Comparison of ENCODE assay signal across 20 cellular contexts in genomic region chr15:24985224-24985623, GRCh38. TPM values are rescaled to one million over a fixed set of nuclear protein-coding genes. Genes with fewer than 3 reads are reported as not detected.
A peak's percentile ranks its signal among the peaks of the same experiment; 100 is the strongest.
DNase-seq lines count a peak whose midpoint lies in the region; ATAC-seq and TF ChIP-seq lines count a peak whose summit lies in the region.
"Had no signal": no experiment of that assay in that cellular context is flagged by ENCODE, and none has a peak within 500 bp of the region (broad histone marks: within the 10 kb centered on the region; RNA-seq: fewer than 3 reads in every experiment).

No MANE protein-coding gene starts in this region.

- H3K27ac ChIP-seq in right atrium auricular region (no peak overlapping the region), IMR-90 (ENCODE audit: insufficient read depth, low read length) (no peak overlapping the region; the same call in 1 of the 2 replicates), psoas muscle (no peak overlapping the region)
- H3K27ac ChIP-seq: A549, HL-60 had no signal

- H3K4me1 ChIP-seq in right atrium auricular region, result no peaks in the 10 kb centered on the region
- no peaks in the 10 kb centered on the region for H3K4me1 ChIP-seq in IMR-90 (ENCODE audit: control insufficient read depth, insufficient read depth, low read length)
- H3K4me1 ChIP-seq in psoas muscle, result no peaks in the 10 kb centered on the region
- H3K4me1 ChIP-seq: A549 had no signal

- TF ChIP-seq CTCF in right atrium auricular region (IDR thresholded peaks at IDR 0.05), result no peak
- no peak for TF ChIP-seq CTCF in IMR-90 (conservative IDR thresholded peaks at IDR 0.05; ENCODE audit: low read depth, low read length)
- no peak for TF ChIP-seq CTCF in epithelial cell of esophagus (IDR thresholded peaks at IDR 0.05; ENCODE audit: insufficient read depth, low read depth, low read length, missing control alignments)
- TF ChIP-seq CTCF in psoas muscle (IDR thresholded peaks at IDR 0.05), result no peak

- no peak overlapping the region for H2BK15ac ChIP-seq in IMR-90 (ENCODE audit: low read depth, low read length)

- TSS peak; percentile 0 for BruUV-seq in IMR-90 (replicated peaks; lab: Mats Ljungman, UMichigan)

- no peak overlapping the region for H4K8ac ChIP-seq in IMR-90 (ENCODE audit: low read depth in 2 of 2, low read length in 2 of 2)

- no peak overlapping the region for H2AK5ac ChIP-seq in IMR-90 (ENCODE audit: low read depth, low read length)

- no peaks in the 10 kb centered on the region for H3K27me3 ChIP-seq in right atrium auricular region
- H3K27me3 ChIP-seq in IMR-90 (ENCODE audit: control insufficient read depth, insufficient read depth, low read length), result no peaks in the 10 kb centered on the region
- H3K27me3 ChIP-seq in psoas muscle (ENCODE audit: insufficient read depth in 3 of 3, low read length in 2 of 3), result no peaks in the 10 kb centered on the region

- H2AK9ac ChIP-seq in IMR-90 (replicated peaks; ENCODE audit: low read depth, low read length, poor library complexity), result no peak overlapping the region

- H3K4me2 ChIP-seq in IMR-90 (ENCODE audit: low read depth, low read length), result no peak overlapping the region
- H3K4me2 ChIP-seq: A549 had no signal

- dilution Hi-C loops in IMR-90 (cut with HindIII; ENCODE audit: low sequenced_read_pairs, unreplicated experiment), result no loop called here

- intact Hi-C loops in Right ventricle myocardium superior (cut with DNase I), result no loop called here
- intact Hi-C loops in IMR-90 (cut with micrococcal nuclease), result no loop called here
- intact Hi-C loops in psoas muscle (cut with DNase I), result loop anchor here in 1 of 2 donors (10.0 kb wide), 1 partner anchor 120 kb away; no protein-coding TSS in a partner anchor

- POLR2A ChIA-PET in IMR-90 (lab: Charles Lee; ENCODE audit: unreplicated experiment), result no interaction called here

- no peak overlapping the region for H3K56ac ChIP-seq in IMR-90 (ENCODE audit: extremely low read depth, insufficient read depth, low read length)

- no peak overlapping the region for H4K91ac ChIP-seq in IMR-90 (ENCODE audit: insufficient read depth, low read depth, low read length)

- ATAC-seq in Right ventricle myocardium superior (ENCODE audit: poor library complexity) (peak; percentile 43), IMR-90 (ENCODE audit: low read depth) (no peak), psoas muscle (peak in 3 of 4 donors; percentile 51 to 68 (median 63)), HG02981 (IDR thresholded peaks at IDR 0.05; ENCODE audit: unreplicated experiment) (no peak)
- ATAC-seq: A549 had no signal

- H3K18ac ChIP-seq in IMR-90 (ENCODE audit: low read depth, low read length), result no peak overlapping the region

- CTCF ChIA-PET in IMR-90 (lab: Yijun Ruan, JAX), result no interaction called here

- no peak for TF ChIP-seq RAD21 in IMR-90 (IDR thresholded peaks at IDR 0.05; ENCODE audit: low read length)

- H3K23ac ChIP-seq in IMR-90 (ENCODE audit: low read depth, low read length), result no peak overlapping the region

- in situ Hi-C loops in IMR-90 (cut with MboI; ENCODE audit: low sequenced_read_pairs), result loop anchor here (10.0 kb wide), 1 partner anchor 120 kb away; no protein-coding TSS in a partner anchor

- no peak for TF ChIP-seq POLR2A in IMR-90 (IDR thresholded peaks at IDR 0.05; ENCODE audit: low read depth, low read length)

- H4K5ac ChIP-seq in IMR-90 (ENCODE audit: low read depth, low read length), result no peak overlapping the region

- H3K4me3 ChIP-seq in right atrium auricular region, result no peak overlapping the region
- no peak overlapping the region for H3K4me3 ChIP-seq in IMR-90 (ENCODE audit: insufficient read depth, low read depth, low read length)
- no peak overlapping the region for H3K4me3 ChIP-seq in epithelial cell of esophagus (ENCODE audit: low read length)
- no peak overlapping the region for H3K4me3 ChIP-seq in psoas muscle
- H3K4me3 ChIP-seq: A549 had no signal

- peaks cover 3% of the 10 kb centered on the region for H4K20me1 ChIP-seq in IMR-90 (ENCODE audit: insufficient read depth, low read length)

- WGBS in IMR-90 (ENCODE audit: extremely low coverage in 2 of 2, insufficient read length in 1 of 2), 2 experiments, result 56% methylated on average over 1 of the region's 7 CpGs; no CpG with 5 or more reads in 1 of the 2 experiments
- 77 to 87% (median 82%) methylated on average over 7 of the region's 7 CpGs for WGBS in psoas muscle, 3 donors

- H3K9me1 ChIP-seq in IMR-90 (ENCODE audit: insufficient read depth, low read length), result no peaks in the 10 kb centered on the region

- no peak overlapping the region for H2BK120ac ChIP-seq in IMR-90 (ENCODE audit: low read depth, low read length)

- no peak for DNase-seq in Right ventricle myocardium superior
- DNase-seq in right atrium auricular region (ENCODE audit: low spot score), result no peak
- no peak for DNase-seq in IMR-90
- DNase-seq in epithelial cell of esophagus (ENCODE audit: low read depth), result peak; percentile 76
- no peak for DNase-seq in psoas muscle
- DNase-seq in stimulated activated CD4-positive, alpha-beta T cell treated with anti-CD3 and anti-CD28 coated beads, Interleukin-15, amount 100 ng/mL, for 24 hours, result no peak
- no peak for DNase-seq in NCI-H1105 treated with DMSO at 0.1 percent for 48 hours (lab: John Stamatoyannopoulos, UW)
- DNase-seq: DMS53, GF-D8, Karpas-422, NCI-H1417 treated with DMSO at 0.1 percent for 48 hours, NCI-H187, NCI-H226, NCI-H510A treated with DMSO at 0.1 percent for 48 hours, NCI-H748 treated with DMSO at 0.1 percent for 48 hours, OCI-M1, SHP77 had no signal

- no peak overlapping the region for H3K14ac ChIP-seq in IMR-90 (replicated peaks; ENCODE audit: low read depth, low read length)

- H3K4ac ChIP-seq in IMR-90 (ENCODE audit: low read depth, low read length), result no peak overlapping the region

- H2BK20ac ChIP-seq in IMR-90 (ENCODE audit: low read depth, low read length), result no peak overlapping the region

- H3K9ac ChIP-seq in IMR-90 (ENCODE audit: low read depth, low read length), result no peak overlapping the region

- no peak overlapping the region for H2AFZ ChIP-seq in IMR-90 (replicated peaks; ENCODE audit: low read length, poor library complexity)

- H2BK5ac ChIP-seq in IMR-90 (ENCODE audit: low read depth, low read length, poor library complexity, severe bottlenecking), result no peak overlapping the region

- H3K36me3 ChIP-seq in right atrium auricular region, result peaks cover 51% of the 10 kb centered on the region
- H3K36me3 ChIP-seq in IMR-90 (ENCODE audit: control insufficient read depth, insufficient read depth, low read length), result peaks cover 26% of the 10 kb centered on the region
- H3K36me3 ChIP-seq in psoas muscle (ENCODE audit: insufficient read depth in 1 of 2, low read depth in 1 of 2), result peaks cover 0 to 43% of the 10 kb centered on the region in 2 donors

- peaks cover 0 to 55% of the 10 kb centered on the region in 2 donors for H3K9me3 ChIP-seq in right atrium auricular region
- no peaks in the 10 kb centered on the region for H3K9me3 ChIP-seq in IMR-90 (ENCODE audit: control insufficient read depth, insufficient read depth, low read length)
- H3K9me3 ChIP-seq in psoas muscle, result peaks cover 23% of the 10 kb centered on the region

- H3K79me1 ChIP-seq in IMR-90 (ENCODE audit: low read depth in 1 of 2, low read length in 2 of 2), result no peaks in the 10 kb centered on the region; a peak in 1 of 4 replicates

TF ChIP-seq in IMR-90, 13 proteins besides CTCF, POLR2A, EP300 and RAD21:
- TF ChIP-seq CHD1 (IDR thresholded peaks at IDR 0.05; ENCODE audit: low read depth, low read length) (no peak), NFE2L2 (IDR thresholded peaks at IDR 0.05; ENCODE audit: low read depth, low read length) (no peak), MAZ (IDR thresholded peaks at IDR 0.05; ENCODE audit: borderline replicate concordance, low read depth, low read length) (no peak), BHLHE40 (IDR thresholded peaks at IDR 0.05; ENCODE audit: low read depth, low read length) (no peak), MXI1 (IDR thresholded peaks at IDR 0.05; ENCODE audit: borderline replicate concordance, low read depth, low read length) (no peak), ELK1 (IDR thresholded peaks at IDR 0.05; ENCODE audit: borderline replicate concordance, low read depth, low read length) (no peak)
- TF ChIP-seq, protein P1, sequence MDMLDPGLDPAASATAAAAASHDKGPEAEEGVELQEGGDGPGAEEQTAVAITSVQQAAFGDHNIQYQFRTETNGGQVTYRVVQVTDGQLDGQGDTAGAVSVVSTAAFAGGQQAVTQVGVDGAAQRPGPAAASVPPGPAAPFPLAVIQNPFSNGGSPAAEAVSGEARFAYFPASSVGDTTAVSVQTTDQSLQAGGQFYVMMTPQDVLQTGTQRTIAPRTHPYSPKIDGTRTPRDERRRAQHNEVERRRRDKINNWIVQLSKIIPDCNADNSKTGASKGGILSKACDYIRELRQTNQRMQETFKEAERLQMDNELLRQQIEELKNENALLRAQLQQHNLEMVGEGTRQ (IDR thresholded peaks at IDR 0.05; ENCODE audit: low read depth, low read length), result no peak
TF ChIP-seq in IMR-90: peak in this region for 0.

RNA-seq across cellular contexts. Expression of gene SNRPN, which starts 30.4 kb away (rescaled TPM):
- 417 TPM for total RNA-seq in Right ventricle myocardium superior
- 100 to 1,000 TPM; 360 to 381 TPM for total RNA-seq in right atrium auricular region
- total RNA-seq in IMR-90 (2012; rRNA removed), result 167 and 185 TPM in 2 replicates
- 121 and 123 TPM in 2 replicates for polyA plus RNA-seq in IMR-90 (2012; rRNA removed)
- 101 and 138 TPM in 2 replicates for polyA plus RNA-seq in IMR-90 (2012; cell fraction: cytosol; rRNA removed)
- polyA plus RNA-seq in IMR-90 (2012; cell fraction: nucleus; rRNA removed; ENCODE audit: low replicate concordance), result 81.1 and 102 TPM in 2 replicates
- 100 to 1,000 TPM in 3 of 4 donors, 10 to 100 TPM in 1; 76.3 to 190 (median 107) TPM for total RNA-seq in psoas muscle
- 100 to 1,000 TPM in 2 of 3 donors, 10 to 100 TPM in 1; 65.4 to 240 (median 120) TPM for polyA plus RNA-seq in psoas muscle

RNA-seq across cellular contexts. Expression of gene SNURF, which starts 30.4 kb away (rescaled TPM):
- 58.2 TPM for total RNA-seq in Right ventricle myocardium superior
- 10 to 100 TPM in 1 of 2 donors, 1 to 10 TPM in 1; 6.3 to 15.4 TPM for total RNA-seq in right atrium auricular region
- 8.1 and 13.1 TPM in 2 replicates for total RNA-seq in IMR-90 (2012; rRNA removed)
- polyA plus RNA-seq in IMR-90 (2012; rRNA removed), result 4.3 and 6.5 TPM in 2 replicates
- polyA plus RNA-seq in IMR-90 (2012; cell fraction: cytosol; rRNA removed), result 1.1 and 2.9 TPM in 2 replicates
- 2.7 and 9.6 TPM in 2 replicates for polyA plus RNA-seq in IMR-90 (2012; cell fraction: nucleus; rRNA removed; ENCODE audit: low replicate concordance)
- 10 to 100 TPM; 22.2 to 26.8 (median 24.1) TPM for total RNA-seq in psoas muscle
- 1 to 10 TPM; 2.2 to 3.9 (median 3.4) TPM for polyA plus RNA-seq in psoas muscle

Comparison
In these comparisons a context has a peak if more than half of its experiments do, and no peak if none do; other contexts are left out.
1. ATAC-seq: peak in Right ventricle myocardium superior (single experiment) and psoas muscle (3 of 4); none in IMR-90 (single experiment) and HG02981 (single experiment).